Comparison of ENCODE assay signal across 22 cellular contexts in genomic region chr5:176184608-176185132, GRCh38.
"Had no signal": no experiment of that assay in that cellular context is flagged by ENCODE, and none has a peak within 500 bp of the region (broad histone marks: within the 10 kb centered on the region; RNA-seq: fewer than 3 reads in every experiment).

No MANE protein-coding gene starts in this region.

- H3K27ac Mint-ChIP-seq: activated CD4-positive, alpha-beta T cell treated with anti-CD3 and anti-CD28 coated beads for 36 hours; activated CD8-positive, alpha-beta memory T cell treated with anti-CD3 and anti-CD28 coated beads, Interleukin-2, amount 10 ng/mL, durations not matched to agents 7 days and 5 days; activated CD8-positive, alpha-beta T cell treated with anti-CD3 and anti-CD28 coated beads, Interleukin-2, amount 10 ng/mL, durations not matched to agents 7 days and 5 days; activated naive CD4-positive, alpha-beta T cell treated with anti-CD3 and anti-CD28 coated beads, Interleukin-2, amount 50 U/mL, for 24 hours; activated naive CD8-positive, alpha-beta T cell treated with anti-CD3 and anti-CD28 coated beads, Interleukin-2, amount 50 U/mL, for 24 hours; activated T-helper 2 cell treated with anti-CD3 and anti-CD28 coated beads, Interferon-gamma antibody, Interleukin-2, Interleukin-4, amounts not matched to agents 10 μg/mL and 5 μg/mL and 100 μg/mL, durations not matched to agents 14 hours and 24 hours and 36 hours; dendritic cell treated with granulocyte-macrophage colony-stimulating factor and Interleukin-4, amounts not matched to agents 40 ng/mL and 50 ng/mL, for 4 days; natural killer cell treated with Interleukin-12 subunit alpha and Interleukin-12 subunit beta and Interleukin-15 and Interleukin-18, amount 100 ng/mL, for 72 hours had no signal

- H3K9me3 Mint-ChIP-seq: activated naive CD4-positive, alpha-beta T cell treated with anti-CD3 and anti-CD28 coated beads, Interleukin-2, amount 50 U/mL, for 24 hours; activated naive CD8-positive, alpha-beta T cell treated with anti-CD3 and anti-CD28 coated beads, Interleukin-2, amount 50 U/mL, for 24 hours; activated T-helper 2 cell treated with anti-CD3 and anti-CD28 coated beads, Interferon-gamma antibody, Interleukin-2, Interleukin-4, amounts not matched to agents 10 μg/mL and 5 μg/mL and 100 μg/mL, durations not matched to agents 14 hours and 24 hours and 36 hours; dendritic cell treated with granulocyte-macrophage colony-stimulating factor and Interleukin-4, amounts not matched to agents 40 ng/mL and 50 ng/mL, for 4 days; natural killer cell treated with Interleukin-12 subunit alpha and Interleukin-12 subunit beta and Interleukin-15 and Interleukin-18, amount 100 ng/mL, for 72 hours had no signal

- H3K4me3 Mint-ChIP-seq: activated CD4-positive, alpha-beta T cell treated with anti-CD3 and anti-CD28 coated beads for 36 hours; activated CD8-positive, alpha-beta memory T cell treated with anti-CD3 and anti-CD28 coated beads, Interleukin-2, amount 10 ng/mL, durations not matched to agents 7 days and 5 days; activated CD8-positive, alpha-beta T cell treated with anti-CD3 and anti-CD28 coated beads, Interleukin-2, amount 10 ng/mL, durations not matched to agents 7 days and 5 days; activated naive CD4-positive, alpha-beta T cell treated with anti-CD3 and anti-CD28 coated beads, Interleukin-2, amount 50 U/mL, for 24 hours; activated naive CD8-positive, alpha-beta T cell treated with anti-CD3 and anti-CD28 coated beads, Interleukin-2, amount 50 U/mL, for 24 hours; dendritic cell treated with granulocyte-macrophage colony-stimulating factor and Interleukin-4, amounts not matched to agents 40 ng/mL and 50 ng/mL, for 4 days; natural killer cell treated with Interleukin-12 subunit alpha and Interleukin-12 subunit beta and Interleukin-15 and Interleukin-18, amount 100 ng/mL, for 72 hours had no signal

- ATAC-seq: activated CD4-positive, alpha-beta T cell treated with anti-CD3 and anti-CD28 coated beads for 36 hours; activated CD8-positive, alpha-beta memory T cell treated with anti-CD3 and anti-CD28 coated beads, Interleukin-2, amount 10 ng/mL, durations not matched to agents 7 days and 5 days; activated CD8-positive, alpha-beta T cell treated with anti-CD3 and anti-CD28 coated beads, Interleukin-2, amount 10 ng/mL, durations not matched to agents 7 days and 5 days; activated naive CD8-positive, alpha-beta T cell treated with anti-CD3 and anti-CD28 coated beads, Interleukin-2, amount 50 U/mL, for 24 hours; left lung; lower lobe of right lung; mucosa of descending colon; natural killer cell treated with Interleukin-12 subunit alpha and Interleukin-12 subunit beta and Interleukin-15 and Interleukin-18, amount 100 ng/mL, for 72 hours; right cardiac atrium had no signal

- H3K4me1 ChIP-seq: esophagus muscularis mucosa, left lung, lower lobe of right lung, tibial nerve had no signal

- H3K36me3 ChIP-seq: esophagus muscularis mucosa, left lung, lower lobe of right lung, spleen, tibial nerve had no signal

- H3K27ac ChIP-seq: esophagus muscularis mucosa, left lung, lower lobe of right lung, spleen, tibial nerve had no signal

- H3K27me3 ChIP-seq: esophagus muscularis mucosa, tibial nerve had no signal

- H3K4me3 ChIP-seq: esophagus muscularis mucosa, left lung, lower lobe of right lung, mucosa of descending colon, spleen, tibial nerve had no signal

- H3K36me3 Mint-ChIP-seq: activated CD8-positive, alpha-beta memory T cell treated with anti-CD3 and anti-CD28 coated beads, Interleukin-2, amount 10 ng/mL, durations not matched to agents 7 days and 5 days; activated naive CD4-positive, alpha-beta T cell treated with anti-CD3 and anti-CD28 coated beads, Interleukin-2, amount 50 U/mL, for 24 hours; natural killer cell treated with Interleukin-12 subunit alpha and Interleukin-12 subunit beta and Interleukin-15 and Interleukin-18, amount 100 ng/mL, for 72 hours had no signal

- DNase-seq: activated CD4-positive, alpha-beta T cell treated with anti-CD3 and anti-CD28 coated beads for 36 hours; activated CD4-positive, CD25-positive, alpha-beta regulatory T cell; activated CD8-positive, alpha-beta T cell treated with anti-CD3 and anti-CD28 coated beads, Interleukin-2, amount 10 ng/mL, durations not matched to agents 7 days and 5 days; activated naive CD8-positive, alpha-beta T cell treated with anti-CD3 and anti-CD28 coated beads, Interleukin-2, amount 50 U/mL, for 24 hours; activated T-cell treated with anti-CD3 and anti-CD28 coated beads, Interleukin-2, amount 50 U/mL, for 48 hours; amygdala; central memory CD4-positive, alpha-beta T cell; left lung; lower lobe of right lung; mucosa of descending colon; posterior cingulate gyrus; right cardiac atrium; spleen; stimulated activated naive CD4-positive, alpha-beta T cell treated with Interleukin-2 at 50 U/mL for 16 hours; T1000 had no signal

- H3K4me1 Mint-ChIP-seq: activated CD4-positive, alpha-beta T cell treated with anti-CD3 and anti-CD28 coated beads for 36 hours; activated CD8-positive, alpha-beta memory T cell treated with anti-CD3 and anti-CD28 coated beads, Interleukin-2, amount 10 ng/mL, durations not matched to agents 7 days and 5 days; activated naive CD4-positive, alpha-beta T cell treated with anti-CD3 and anti-CD28 coated beads, Interleukin-2, amount 50 U/mL, for 24 hours; activated naive CD8-positive, alpha-beta T cell treated with anti-CD3 and anti-CD28 coated beads, Interleukin-2, amount 50 U/mL, for 24 hours had no signal

- H3K9me3 ChIP-seq: esophagus muscularis mucosa, left lung, lower lobe of right lung, mucosa of descending colon, spleen, tibial nerve had no signal
